7 cellular contexts compared by ENCODE assay signal in genomic region chr11:75668508-75669297, GRCh38. TPM values are rescaled to one million over a fixed set of nuclear protein-coding genes. Genes with fewer than 3 reads are reported as not detected.
DNase-seq lines count a peak whose midpoint lies in the region; ATAC-seq lines count a peak whose summit lies in the region.

Gene MAP6 (minus strand): TSS chr11:75669038. CDS start chr11:75668369, 669 bp downstream.

- H3K27ac Mint-ChIP-seq in activated naive CD8-positive, alpha-beta T cell treated with anti-CD3 and anti-CD28 coated beads, Interleukin-2, amount 10 ng/mL, durations not matched to agents 7 days and 5 days, result no peak within 1 kb of the TSS

- POLR2A ChIA-PET in activated naive CD8-positive, alpha-beta T cell treated with anti-CD3 and anti-CD28 coated beads, Interleukin-2, amount 10 ng/mL, durations not matched to agents 7 days and 5 days (lab: Charles Lee), result interaction anchor here (0.7 kb wide), 1 partner anchor 27 kb away, joined by 4 read pairs; no protein-coding TSS in a partner anchor

- peak; percentile 58 for DNase-seq in NCI-H2107 (lab: John Stamatoyannopoulos, UW)
- peak; percentile 57 for DNase-seq in activated naive CD8-positive, alpha-beta T cell treated with anti-CD3 and anti-CD28 coated beads, Interleukin-2, amount 10 ng/mL, durations not matched to agents 7 days and 5 days
- peak; percentile 54 for DNase-seq in left ventricle myocardium superior
- DNase-seq in posterior cingulate gyrus, result peak; percentile 34 to 96 (median 68)

- peaks cover 4% of the 10 kb centered on the region for H3K9me3 Mint-ChIP-seq in activated naive CD8-positive, alpha-beta T cell treated with anti-CD3 and anti-CD28 coated beads, Interleukin-2, amount 10 ng/mL, durations not matched to agents 7 days and 5 days

- intact Hi-C loops in left ventricle myocardium superior (cut with micrococcal nuclease), result no loop called here
- intact Hi-C loops in posterior cingulate gyrus (cut with DNase I), result loop anchor here (2.0 kb wide), 2 partner anchors 28 to 86 kb away; no protein-coding TSS in a partner anchor

- H3K36me3 Mint-ChIP-seq in activated naive CD8-positive, alpha-beta T cell treated with anti-CD3 and anti-CD28 coated beads, Interleukin-2, amount 10 ng/mL, durations not matched to agents 7 days and 5 days, result peaks cover 2% of the 10 kb centered on the region

- peak; percentile 53 for ATAC-seq in activated naive CD8-positive, alpha-beta T cell treated with anti-CD3 and anti-CD28 coated beads, Interleukin-2, amount 10 ng/mL, durations not matched to agents 7 days and 5 days (ENCODE audit: low read depth)
- ATAC-seq in left ventricle myocardium superior (peak; percentile 69), GM19328 (IDR thresholded peaks at IDR 0.05; ENCODE audit: unreplicated experiment) (no peak), HG02970 (IDR thresholded peaks at IDR 0.05; ENCODE audit: low FRiP score, unreplicated experiment) (no peak)

- H3K4me3 ChIP-seq in GM08714 (ENCODE audit: low read length), result peak within 1 kb of the TSS; percentile 24; the same call in 1 of the 2 replicates

- H3K4me1 Mint-ChIP-seq in activated naive CD8-positive, alpha-beta T cell treated with anti-CD3 and anti-CD28 coated beads, Interleukin-2, amount 10 ng/mL, durations not matched to agents 7 days and 5 days, result peaks cover 14% of the 10 kb centered on the region

- H3K27me3 Mint-ChIP-seq in activated naive CD8-positive, alpha-beta T cell treated with anti-CD3 and anti-CD28 coated beads, Interleukin-2, amount 10 ng/mL, durations not matched to agents 7 days and 5 days, result peaks cover 61% of the 10 kb centered on the region

- peak within 1 kb of the TSS; percentile 85 for H3K4me3 Mint-ChIP-seq in activated naive CD8-positive, alpha-beta T cell treated with anti-CD3 and anti-CD28 coated beads, Interleukin-2, amount 10 ng/mL, durations not matched to agents 7 days and 5 days

RNA-seq across cellular contexts. Expression of gene MAP6, which starts in this region (rescaled TPM):
- total RNA-seq in activated naive CD8-positive, alpha-beta T cell treated with anti-CD3 and anti-CD28 coated beads, Interleukin-2, amount 10 ng/mL, durations not matched to agents 7 days and 5 days, result not detected
- 5.4 TPM for total RNA-seq in left ventricle myocardium superior

Comparison
In these comparisons a context has a peak if more than half of its experiments do, and no peak if none do; other contexts are left out.
1. Peak in DNase-seq and ATAC-seq in activated naive CD8-positive, alpha-beta T cell treated with anti-CD3 and anti-CD28 coated beads, Interleukin-2, amount 10 ng/mL, durations not matched to agents 7 days and 5 days; RNA of the gene not detected or under 1 TPM.